ENCODE assay signal across 8 cellular contexts in genomic region chr15:41416162-41416741, GRCh38. TPM values are rescaled to one million over a fixed set of nuclear protein-coding genes. Genes with fewer than 3 reads are reported as not detected.
DNase-seq lines count a peak whose midpoint lies in the region; ATAC-seq and TF ChIP-seq lines count a peak whose summit lies in the region.

No MANE protein-coding gene starts in this region.

- no peaks in the 10 kb centered on the region for H3K27me3 ChIP-seq in iPS-20b (ENCODE audit: insufficient read depth, low read length)
- H3K27me3 ChIP-seq in suprapubic skin, result no peaks in the 10 kb centered on the region

- H3K4me1 ChIP-seq in iPS-20b (ENCODE audit: insufficient read depth, low read length), result peaks cover 2% of the 10 kb centered on the region; the same call in 1 of the 2 replicates
- H3K4me1 ChIP-seq in suprapubic skin, result peaks cover 40% of the 10 kb centered on the region

- no peak for TF ChIP-seq POLR2A in suprapubic skin (IDR thresholded peaks at IDR 0.05)

- DNase-seq in activated naive CD8-positive, alpha-beta T cell treated with anti-CD3 and anti-CD28 coated beads for 36 hours, result no peak
- no peak for DNase-seq in suprapubic skin (ENCODE audit: low spot score in 2 of 2)
- no peak for DNase-seq in NCI-H1930 (lab: John Stamatoyannopoulos, UW)

- H3K4me1 Mint-ChIP-seq in activated naive CD8-positive, alpha-beta T cell treated with anti-CD3 and anti-CD28 coated beads for 36 hours, result peaks cover 30% of the 10 kb centered on the region

- peaks cover 2% of the 10 kb centered on the region for H3K9me3 Mint-ChIP-seq in activated naive CD8-positive, alpha-beta T cell treated with anti-CD3 and anti-CD28 coated beads for 36 hours

- ATAC-seq in HG03025 (IDR thresholded peaks at IDR 0.05; ENCODE audit: low FRiP score, unreplicated experiment) (peak; percentile 11), HG03520 (IDR thresholded peaks at IDR 0.05; ENCODE audit: unreplicated experiment) (no peak), HG03095 (IDR thresholded peaks at IDR 0.05; ENCODE audit: unreplicated experiment) (no peak)

- WGBS in suprapubic skin, result 29% methylated on average over 19 of the region's 19 CpGs

- TF ChIP-seq EP300 in suprapubic skin (IDR thresholded peaks at IDR 0.05), result no peak

- H3K9me3 ChIP-seq in iPS-20b (ENCODE audit: insufficient read depth, low read depth, low read length), result no peaks in the 10 kb centered on the region
- H3K9me3 ChIP-seq in suprapubic skin, result no peaks in the 10 kb centered on the region

- peaks cover 18% of the 10 kb centered on the region for H3K36me3 Mint-ChIP-seq in activated naive CD8-positive, alpha-beta T cell treated with anti-CD3 and anti-CD28 coated beads for 36 hours

- H3K4me3 Mint-ChIP-seq in activated naive CD8-positive, alpha-beta T cell treated with anti-CD3 and anti-CD28 coated beads for 36 hours, result peak overlapping the region; percentile 99

- H3K4me3 ChIP-seq in GM08714 (ENCODE audit: low read length), result peak overlapping the region; percentile 64
- peak overlapping the region; percentile 99 for H3K4me3 ChIP-seq in iPS-20b (ENCODE audit: low read length)
- H3K4me3 ChIP-seq in suprapubic skin, result peak overlapping the region; percentile 89

- H3K27ac ChIP-seq in iPS-20b (ENCODE audit: low read length), result peak overlapping the region; percentile 68
- peak overlapping the region; percentile 85 for H3K27ac ChIP-seq in suprapubic skin

- H3K27me3 Mint-ChIP-seq in activated naive CD8-positive, alpha-beta T cell treated with anti-CD3 and anti-CD28 coated beads for 36 hours, result no peaks in the 10 kb centered on the region

- TF ChIP-seq CTCF in suprapubic skin (IDR thresholded peaks at IDR 0.05), result no peak

- H3K36me3 ChIP-seq in iPS-20b (ENCODE audit: insufficient read depth, low read depth, low read length) (no peaks in the 10 kb centered on the region), suprapubic skin (no peaks in the 10 kb centered on the region)

- H3K27ac Mint-ChIP-seq in activated naive CD8-positive, alpha-beta T cell treated with anti-CD3 and anti-CD28 coated beads for 36 hours, result peak overlapping the region; percentile 95

- peak overlapping the region; percentile 92 for H3K9ac ChIP-seq in iPS-20b (ENCODE audit: low read depth, low read length)

RNA-seq across cellular contexts. Expression of gene RTF1, which starts 0.6 kb away (rescaled TPM):
- total RNA-seq in activated naive CD8-positive, alpha-beta T cell treated with anti-CD3 and anti-CD28 coated beads for 36 hours, result 10 to 100 TPM; 26.8 to 30.3 TPM
- 10 to 100 TPM; 22.0 to 66.9 (median 36.1) TPM for total RNA-seq in suprapubic skin

RNA-seq across cellular contexts. Expression of gene NDUFAF1, which starts 14.0 kb away (rescaled TPM):
- total RNA-seq in activated naive CD8-positive, alpha-beta T cell treated with anti-CD3 and anti-CD28 coated beads for 36 hours, result 10 to 100 TPM; 15.3 to 15.7 TPM
- 10 to 100 TPM; 12.1 to 18.5 (median 12.8) TPM for total RNA-seq in suprapubic skin
